In genomic region chr1:172814428-172814827, GRCh38 we compare ENCODE assay signal across 9 cellular contexts.
"Had no signal": no experiment of that assay in that cellular context is flagged by ENCODE, and none has a peak within 500 bp of the region (broad histone marks: within the 10 kb centered on the region; RNA-seq: fewer than 3 reads in every experiment).

No MANE protein-coding gene starts in this region.

- H3K27ac ChIP-seq: GM23248, HL-60 had no signal

- H3K27me3 Mint-ChIP-seq: IgD-negative memory B cell had no signal

- H3K36me3 ChIP-seq: HAP-1 had no signal

- H3K9ac ChIP-seq: GM23248 had no signal

- H3K4me3 ChIP-seq: GM23248, HAP-1 had no signal

- H3K4me1 ChIP-seq: HAP-1 had no signal

- H2AFZ ChIP-seq: GM23248 had no signal

- ATAC-seq: HCT116, HepG2 had no signal

- H3K27ac Mint-ChIP-seq: IgD-negative memory B cell had no signal

- DNase-seq: GM23248, GOT3, H7, KG1 had no signal
